8 cellular contexts compared by ENCODE assay signal in the genomic region with DNA sequence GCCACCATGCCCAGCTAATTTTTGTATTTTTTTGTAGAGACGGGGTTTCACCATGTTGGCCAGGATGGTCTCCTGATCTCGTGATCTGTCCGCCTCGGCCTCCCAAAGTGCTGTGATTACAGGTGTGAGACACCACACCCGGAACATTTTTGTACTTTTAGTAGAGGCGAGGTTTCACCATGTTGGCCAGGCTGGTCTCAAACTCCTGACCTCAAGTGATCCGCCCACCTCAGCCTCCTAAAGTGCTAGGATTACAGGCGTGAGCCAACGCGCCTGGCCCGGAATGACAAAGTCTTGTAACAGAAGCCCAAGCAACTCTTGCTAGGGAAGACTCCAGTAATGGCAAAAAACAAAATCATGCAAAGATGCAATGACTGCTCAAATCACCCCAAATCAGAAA. TPM values are rescaled to one million over a fixed set of nuclear protein-coding genes. Genes with fewer than 3 reads are reported as not detected.
DNase-seq lines count a peak whose midpoint lies in the region; FAIRE-seq and TF ChIP-seq lines count a peak whose summit lies in the region.
"Not testable (repeated sequence)": the region's sequence is repeated elsewhere in the genome, so short reads cannot be mapped to it uniquely, and the experiment has no call there.
"Had no signal": no experiment of that assay in that cellular context is flagged by ENCODE, and none has a peak within 500 bp of the region (broad histone marks: within the 10 kb centered on the region; RNA-seq: fewer than 3 reads in every experiment).

No MANE protein-coding gene starts in this region.

- H3K4me2 ChIP-seq in DOHH2 (ENCODE audit: low read length): peak overlapping the region; percentile 93
- H3K4me2 ChIP-seq in keratinocyte (ENCODE audit: control insufficient read depth, extremely low read depth, insufficient read depth, low read depth, low read length): peak overlapping the region; percentile 14
- H3K4me2 ChIP-seq in osteoblast (ENCODE audit: insufficient read depth, low read length): peak overlapping the region; percentile 30

- H3K9me3 Mint-ChIP-seq in activated CD4-positive, alpha-beta T cell treated with anti-CD3 and anti-CD28 coated beads, Interleukin-2, amount 10 ng/mL, durations not matched to agents 7 days and 5 days; brain: not testable (repeated sequence)

- DNase-seq in Peyer's patch; activated CD4-positive, alpha-beta T cell treated with anti-CD3 and anti-CD28 coated beads, Interleukin-2, amount 10 ng/mL, durations not matched to agents 7 days and 5 days; keratinocyte (ENCODE audit: low read depth, low spot score); osteoblast (ENCODE audit: insufficient read length, low spot score, missing footprints): not testable (repeated sequence)

- not testable (repeated sequence) for H3K9me1 ChIP-seq in keratinocyte (ENCODE audit: control insufficient read depth, extremely low read depth, insufficient read depth, low read length)

- H3K4me3 ChIP-seq in DOHH2 (ENCODE audit: low read length); Peyer's patch; keratinocyte (ENCODE audit: control insufficient read depth in 2 of 3, extremely low read depth in 1 of 3, insufficient read depth in 2 of 3, low read depth in 1 of 3, low read length in 3 of 3); osteoblast (ENCODE audit: insufficient read depth, low read length); stomach smooth muscle (ENCODE audit: low read length in 2 of 2): not testable (repeated sequence)

- FAIRE-seq in keratinocyte (lab: Jason Lieb, UNC): not testable (repeated sequence)

- peaks cover 27% of the 10 kb centered on the region for H3K79me2 ChIP-seq in DOHH2 (ENCODE audit: control insufficient read depth, low read length)
- H3K79me2 ChIP-seq in keratinocyte (ENCODE audit: control insufficient read depth, insufficient read depth, low read length); osteoblast (ENCODE audit: insufficient read depth, low read length): not testable (repeated sequence)

- peak overlapping the region; percentile 62 for H3K27ac Mint-ChIP-seq in activated CD4-positive, alpha-beta T cell treated with anti-CD3 and anti-CD28 coated beads, Interleukin-2, amount 10 ng/mL, durations not matched to agents 7 days and 5 days
- H3K27ac Mint-ChIP-seq in brain: peak overlapping the region; percentile 64 to 99 (median 78)

- peaks cover 15% of the 10 kb centered on the region for H3F3A ChIP-seq in DOHH2 (ENCODE audit: control insufficient read depth, insufficient read depth)

- CTCF ChIA-PET in activated CD4-positive, alpha-beta T cell treated with anti-CD3 and anti-CD28 coated beads, Interleukin-2, amount 10 ng/mL, durations not matched to agents 7 days and 5 days (lab: Charles Lee): not testable (repeated sequence)

- POLR2A ChIA-PET in activated CD4-positive, alpha-beta T cell treated with anti-CD3 and anti-CD28 coated beads, Interleukin-2, amount 10 ng/mL, durations not matched to agents 7 days and 5 days (lab: Charles Lee): not testable (repeated sequence)

- H3K27me3 Mint-ChIP-seq in activated CD4-positive, alpha-beta T cell treated with anti-CD3 and anti-CD28 coated beads, Interleukin-2, amount 10 ng/mL, durations not matched to agents 7 days and 5 days; brain: not testable (repeated sequence)

- not testable (repeated sequence) for H2AFZ ChIP-seq in keratinocyte (ENCODE audit: control insufficient read depth, low read length); osteoblast (ENCODE audit: low read length)

- H3K4me1 Mint-ChIP-seq in activated CD4-positive, alpha-beta T cell treated with anti-CD3 and anti-CD28 coated beads, Interleukin-2, amount 10 ng/mL, durations not matched to agents 7 days and 5 days: peaks cover 48% of the 10 kb centered on the region
- peaks cover 57% of the 10 kb centered on the region for H3K4me1 Mint-ChIP-seq in brain

- H3K9ac ChIP-seq in keratinocyte (ENCODE audit: control insufficient read depth, extremely low read depth, insufficient read depth, low read length); stomach smooth muscle (ENCODE audit: low read length in 2 of 2): not testable (repeated sequence)

- not testable (repeated sequence) for H4K20me1 ChIP-seq in DOHH2 (ENCODE audit: control insufficient read depth, insufficient read depth, low read depth, low read length); keratinocyte (ENCODE audit: control insufficient read depth, extremely low read depth, insufficient read depth, low read length); osteoblast (ENCODE audit: insufficient read depth, low read length)

- not testable (repeated sequence) for H3K9me3 ChIP-seq in DOHH2 (ENCODE audit: control insufficient read depth, insufficient read depth, low read length); Peyer's patch; keratinocyte (ENCODE audit: control insufficient read depth, low read depth, low read length); osteoblast (ENCODE audit: low read depth, low read length); stomach smooth muscle (ENCODE audit: control insufficient read depth in 2 of 2, low read length in 2 of 2)

- not testable (repeated sequence) for H3K9me2 ChIP-seq in DOHH2 (replicated peaks; ENCODE audit: control insufficient read depth, low read length)

- not testable (repeated sequence) for H3K27me3 ChIP-seq in DOHH2 (ENCODE audit: control insufficient read depth, low read length); Peyer's patch; keratinocyte (ENCODE audit: control insufficient read depth, extremely low read depth, insufficient read depth, low read length); osteoblast (ENCODE audit: insufficient read depth, low read length); stomach smooth muscle (ENCODE audit: control insufficient read depth in 1 of 2, insufficient read depth in 2 of 2, low read length in 2 of 2)

- not testable (repeated sequence) for H3K4me3 Mint-ChIP-seq in activated CD4-positive, alpha-beta T cell treated with anti-CD3 and anti-CD28 coated beads, Interleukin-2, amount 10 ng/mL, durations not matched to agents 7 days and 5 days
- H3K4me3 Mint-ChIP-seq in brain: peak overlapping the region in 4 of 5 experiments; percentile 27 to 72 (median 55)

- TF ChIP-seq POLR2A in Peyer's patch (IDR thresholded peaks at IDR 0.05): not testable (repeated sequence)

- peaks cover 17% of the 10 kb centered on the region for H3K36me3 Mint-ChIP-seq in activated CD4-positive, alpha-beta T cell treated with anti-CD3 and anti-CD28 coated beads, Interleukin-2, amount 10 ng/mL, durations not matched to agents 7 days and 5 days (ENCODE audit: low read depth)
- H3K36me3 Mint-ChIP-seq in brain: not testable (repeated sequence)

- TF ChIP-seq CTCF in DOHH2 (IDR thresholded peaks at IDR 0.05; ENCODE audit: low read depth, low read length, poor library complexity, severe bottlenecking); Peyer's patch (IDR thresholded peaks at IDR 0.05); brain (conservative IDR thresholded peaks at IDR 0.05); keratinocyte (optimal IDR thresholded peaks at IDR 0.05 in 1 of 3, IDR thresholded peaks at IDR 0.05 in 1 of 3, conservative IDR thresholded peaks at IDR 0.05 in 1 of 3; ENCODE audit: extremely low read depth in 1 of 3, insufficient read depth in 2 of 3, low read length in 3 of 3); osteoblast (IDR thresholded peaks at IDR 0.05; ENCODE audit: extremely low read depth, low read depth, low read length): not testable (repeated sequence)

- H3K27ac ChIP-seq in DOHH2 (ENCODE audit: low read depth, low read length); keratinocyte (ENCODE audit: control insufficient read depth, insufficient read depth, low read length): not testable (repeated sequence)
- H3K27ac ChIP-seq in Peyer's patch (peak overlapping the region in 3 of 4 donors; percentile 96 to 98 (median 96)), osteoblast (ENCODE audit: low read depth, low read length) (peak overlapping the region; percentile 32), stomach smooth muscle (ENCODE audit: low read length) (peak overlapping the region; percentile 91)

- dilution Hi-C loops in keratinocyte (cut with MboI; ENCODE audit: extremely low pct_ligation_motif_present, low sequenced_read_pairs): not testable (repeated sequence)

- H3K36me3 ChIP-seq in DOHH2 (ENCODE audit: control insufficient read depth, low read length): peaks cover 35% of the 10 kb centered on the region
- H3K36me3 ChIP-seq in Peyer's patch: peaks cover 0 to 30% (median 0%) of the 10 kb centered on the region in 3 donors
- not testable (repeated sequence) for H3K36me3 ChIP-seq in keratinocyte (ENCODE audit: control insufficient read depth in 2 of 2, extremely low read depth in 1 of 2, insufficient read depth in 2 of 2, low read length in 2 of 2); osteoblast (ENCODE audit: insufficient read depth, low read length)
- H3K36me3 ChIP-seq in stomach smooth muscle (ENCODE audit: control insufficient read depth in 2 of 2, insufficient read depth in 2 of 2, low read length in 2 of 2): peaks cover 0 to 20% of the 10 kb centered on the region in 2 donors

- H3K4me1 ChIP-seq in DOHH2 (ENCODE audit: control insufficient read depth, low read length) (peaks cover 43% of the 10 kb centered on the region), Peyer's patch (peaks cover 6 to 76% (median 18%) of the 10 kb centered on the region in 4 donors), keratinocyte (ENCODE audit: control insufficient read depth, extremely low read depth, insufficient read depth, low read length) (peaks cover 47% of the 10 kb centered on the region), osteoblast (ENCODE audit: insufficient read depth, low read length) (peaks cover 41% of the 10 kb centered on the region), stomach smooth muscle (ENCODE audit: control insufficient read depth, insufficient read depth, low read length) (peaks cover 64% of the 10 kb centered on the region)

RNA-seq across cellular contexts. Expression of gene DBP, which starts 4.9 kb away (rescaled TPM):
- 10 to 100 TPM in 3 of 4 donors, 1 to 10 TPM in 1; 9.9 to 51.5 (median 35.8) TPM for total RNA-seq in Peyer's patch
- total RNA-seq in activated CD4-positive, alpha-beta T cell treated with anti-CD3 and anti-CD28 coated beads, Interleukin-2, amount 10 ng/mL, durations not matched to agents 7 days and 5 days: 10 to 100 TPM; 24.1 to 25.8 TPM
- 53.2 TPM for polyA plus RNA-seq in brain (ENCODE audit: insufficient read depth, low read depth, low replicate concordance)
- 0.79 to 2.0 TPM (median 1.0 TPM) in 3 replicates for polyA plus RNA-seq in keratinocyte
- polyA plus RNA-seq in keratinocyte (2011; ENCODE audit: low read depth): 19.6 TPM
- polyA plus RNA-seq in keratinocyte (2011; cell fraction: cytosol; rRNA removed): 0.47 and 1.4 TPM in 2 replicates
- 1.0 and 1.6 TPM in 2 replicates for polyA plus RNA-seq in keratinocyte (2011; cell fraction: nucleus; rRNA removed)
- polyA plus RNA-seq in keratinocyte (2012; ENCODE audit: low replicate concordance): 1.7 and 10.8 TPM in 2 replicates
- 0.53 to 2.1 TPM (median 1.0 TPM) in 3 replicates for polyA minus RNA-seq in keratinocyte
- polyA minus RNA-seq in keratinocyte (2011; cell fraction: cytosol; rRNA and poly(A)+ RNA removed): 2.9 TPM
- polyA minus RNA-seq in keratinocyte (2011; cell fraction: nucleus; rRNA and poly(A)+ RNA removed): 0.42 and 1.3 TPM in 2 replicates
- 14.5 and 18.3 TPM in 2 replicates for total RNA-seq in osteoblast

RNA-seq across cellular contexts. Expression of gene SPHK2, which starts 13.0 kb away (rescaled TPM):
- total RNA-seq in Peyer's patch (100 to 1,000 TPM in 2 of 4 donors, 10 to 100 TPM in 2; 34.7 to 121 (median 96.7) TPM), osteoblast (13.0 and 13.3 TPM in 2 replicates)
- 10 to 100 TPM; 28.2 to 33.6 TPM for total RNA-seq in activated CD4-positive, alpha-beta T cell treated with anti-CD3 and anti-CD28 coated beads, Interleukin-2, amount 10 ng/mL, durations not matched to agents 7 days and 5 days
- polyA plus RNA-seq in brain (ENCODE audit: insufficient read depth, low read depth, low replicate concordance) (45.7 TPM), keratinocyte (2.8 to 3.8 TPM (median 3.4 TPM) in 3 replicates)
- 1.1 TPM for polyA plus RNA-seq in keratinocyte (2011; ENCODE audit: low read depth)
- 1.6 and 4.5 TPM in 2 replicates for polyA plus RNA-seq in keratinocyte (2011; cell fraction: cytosol; rRNA removed)
- 8.2 and 10.9 TPM in 2 replicates for polyA plus RNA-seq in keratinocyte (2011; cell fraction: nucleus; rRNA removed)
- 2.2 and 6.7 TPM in 2 replicates for polyA plus RNA-seq in keratinocyte (2012; ENCODE audit: low replicate concordance)
- polyA minus RNA-seq in keratinocyte: 4.0 to 7.1 TPM (median 4.4 TPM) in 3 replicates
- 5.8 TPM for polyA minus RNA-seq in keratinocyte (2011; cell fraction: cytosol; rRNA and poly(A)+ RNA removed)
- 5.1 and 5.2 TPM in 2 replicates for polyA minus RNA-seq in keratinocyte (2011; cell fraction: nucleus; rRNA and poly(A)+ RNA removed)

RNA-seq across cellular contexts. Expression of gene RPL18, which starts 13.3 kb away (rescaled TPM):
- total RNA-seq in Peyer's patch (1,000 to 10,000 TPM; 1,077 to 1,595 (median 1,505) TPM), osteoblast (1,357 and 1,526 TPM in 2 replicates)
- total RNA-seq in activated CD4-positive, alpha-beta T cell treated with anti-CD3 and anti-CD28 coated beads, Interleukin-2, amount 10 ng/mL, durations not matched to agents 7 days and 5 days: 1,000 to 10,000 TPM; 1,477 to 1,601 TPM
- polyA plus RNA-seq in brain (ENCODE audit: insufficient read depth, low read depth, low replicate concordance) (3,254 TPM), keratinocyte (1,010 to 1,534 TPM (median 1,015 TPM) in 3 replicates)
- polyA plus RNA-seq in keratinocyte (2011; ENCODE audit: low read depth): 166 TPM
- 744 and 1,244 TPM in 2 replicates for polyA plus RNA-seq in keratinocyte (2011; cell fraction: cytosol; rRNA removed)
- polyA plus RNA-seq in keratinocyte (2011; cell fraction: nucleus; rRNA removed): 365 and 473 TPM in 2 replicates
- 1,466 and 2,372 TPM in 2 replicates for polyA plus RNA-seq in keratinocyte (2012; ENCODE audit: low replicate concordance)
- polyA minus RNA-seq in keratinocyte: 491 to 622 TPM (median 599 TPM) in 3 replicates
- 1,163 TPM for polyA minus RNA-seq in keratinocyte (2011; cell fraction: cytosol; rRNA and poly(A)+ RNA removed)
- 177 and 212 TPM in 2 replicates for polyA minus RNA-seq in keratinocyte (2011; cell fraction: nucleus; rRNA and poly(A)+ RNA removed)

RNA-seq across cellular contexts. Expression of gene CA11, which starts 13.7 kb away (rescaled TPM):
- 1 to 10 TPM in 3 of 4 donors, under 1 TPM in 1; 0.70 to 8.3 (median 2.1) TPM for total RNA-seq in Peyer's patch
- total RNA-seq in activated CD4-positive, alpha-beta T cell treated with anti-CD3 and anti-CD28 coated beads, Interleukin-2, amount 10 ng/mL, durations not matched to agents 7 days and 5 days: 10 to 100 TPM; 10.1 to 10.8 TPM
- polyA plus RNA-seq in brain (ENCODE audit: insufficient read depth, low read depth, low replicate concordance): 189 TPM
- polyA plus RNA-seq in keratinocyte: 1.6 to 3.9 TPM (median 1.7 TPM) in 3 replicates
- polyA plus RNA-seq in keratinocyte (2011; ENCODE audit: low read depth): 1.6 TPM
- polyA plus RNA-seq in keratinocyte (2011; cell fraction: cytosol; rRNA removed): 2.2 and 3.1 TPM in 2 replicates
- polyA plus RNA-seq in keratinocyte (2011; cell fraction: nucleus; rRNA removed): 2.3 and 3.2 TPM in 2 replicates
- polyA plus RNA-seq in keratinocyte (2012; ENCODE audit: low replicate concordance): 7.9 and 10.6 TPM in 2 replicates
- 0.64 to 4.7 TPM (median 2.9 TPM) in 3 replicates for polyA minus RNA-seq in keratinocyte
- polyA minus RNA-seq in keratinocyte (2011; cell fraction: cytosol; rRNA and poly(A)+ RNA removed): 3.1 TPM
- polyA minus RNA-seq in keratinocyte (2011; cell fraction: nucleus; rRNA and poly(A)+ RNA removed): 1.8 and 5.6 TPM in 2 replicates
- 1.8 and 2.7 TPM in 2 replicates for total RNA-seq in osteoblast

RNA-seq across cellular contexts. Expression of gene FAM83E, which starts 17.4 kb away (rescaled TPM):
- 100 to 1,000 TPM in 3 of 4 donors, 10 to 100 TPM in 1; 58.6 to 203 (median 130) TPM for total RNA-seq in Peyer's patch
- total RNA-seq in activated CD4-positive, alpha-beta T cell treated with anti-CD3 and anti-CD28 coated beads, Interleukin-2, amount 10 ng/mL, durations not matched to agents 7 days and 5 days: 1 to 10 TPM; 2.5 TPM
- polyA plus RNA-seq in brain (ENCODE audit: insufficient read depth, low read depth, low replicate concordance): 0.95 TPM
- 0.06 to 0.31 TPM (median 0.17 TPM) in 3 replicates for polyA plus RNA-seq in keratinocyte
- polyA plus RNA-seq in keratinocyte (2011; ENCODE audit: low read depth): 0.56 TPM
- 0.10 TPM in 1 of 2 replicates, not detected in the other for polyA plus RNA-seq in keratinocyte (2011; cell fraction: cytosol; rRNA removed)
- polyA plus RNA-seq in keratinocyte (2011; cell fraction: nucleus; rRNA removed): 0.31 and 0.47 TPM in 2 replicates
- 0.32 and 0.85 TPM in 2 replicates for polyA plus RNA-seq in keratinocyte (2012; ENCODE audit: low replicate concordance)
- polyA minus RNA-seq in keratinocyte: 2.7 TPM in 1 of 3 replicates, not detected in the others
- polyA minus RNA-seq in keratinocyte (2011; cell fraction: cytosol; rRNA and poly(A)+ RNA removed): not detected
- polyA minus RNA-seq in keratinocyte (2011; cell fraction: nucleus; rRNA and poly(A)+ RNA removed): 0.84 and 0.93 TPM in 2 replicates
- total RNA-seq in osteoblast: 0.29 TPM in 1 of 2 replicates, not detected in the other
- total RNA-seq: temporal lobe had no signal

Comparison
In these comparisons a context has a peak if more than half of its experiments do, and no peak if none do; other contexts are left out.
1. H3K4me2 ChIP-seq: peak in every context shown above with its lines; median percentile 93 in DOHH2; 30 in osteoblast; 14 in keratinocyte.